10 cellular contexts compared by ENCODE assay signal in the genomic region with DNA sequence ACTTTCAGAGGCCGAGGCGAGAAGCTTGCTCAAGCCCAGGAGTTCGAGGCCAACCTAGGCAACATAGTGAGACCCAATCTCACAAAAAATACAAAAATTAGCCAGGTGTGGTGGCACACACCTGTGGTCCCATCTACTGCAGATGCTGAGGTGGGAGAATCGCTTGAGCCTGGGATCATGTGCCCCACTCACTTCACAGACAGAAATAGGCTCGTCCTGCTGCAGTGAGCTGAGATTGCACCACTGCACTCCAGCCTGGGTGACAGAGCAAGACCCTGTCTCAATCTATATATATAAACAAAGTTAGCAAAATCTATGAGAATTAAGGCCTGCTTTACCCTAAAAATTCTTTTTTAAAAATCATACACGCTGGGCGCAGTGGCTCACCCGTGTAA. TPM values are rescaled to one million over a fixed set of nuclear protein-coding genes. Genes with fewer than 3 reads are reported as not detected.
DNase-seq lines count a peak whose midpoint lies in the region; ATAC-seq and TF ChIP-seq lines count a peak whose summit lies in the region.
"Had no signal": no experiment of that assay in that cellular context is flagged by ENCODE, and none has a peak within 500 bp of the region (broad histone marks: within the 10 kb centered on the region; RNA-seq: fewer than 3 reads in every experiment).

No MANE protein-coding gene starts in this region.

- H3K9ac ChIP-seq in ES-I3 (ENCODE audit: low read depth, low read length): peak overlapping the region; percentile 31; the same call in 1 of the 2 replicates
- H3K9ac ChIP-seq in skeletal muscle satellite cell (ENCODE audit: low read depth, low read length): peak overlapping the region; percentile 67

- no peaks in the 10 kb centered on the region for H3K36me3 Mint-ChIP-seq in T-helper 17 cell (ENCODE audit: low read depth)
- H3K36me3 Mint-ChIP-seq: T-cell had no signal

- no peak overlapping the region for H3K4me3 ChIP-seq in skeletal muscle satellite cell (ENCODE audit: low read length)

- H3K27me3 Mint-ChIP-seq in T-helper 17 cell: no peaks in the 10 kb centered on the region

- H3K4me1 ChIP-seq in ES-I3 (ENCODE audit: insufficient read depth, low read length) (peaks cover 18% of the 10 kb centered on the region), foreskin keratinocyte (peaks cover 18% of the 10 kb centered on the region), skeletal muscle satellite cell (ENCODE audit: control insufficient read depth, insufficient read depth, low read length) (peaks cover 23% of the 10 kb centered on the region)

- peaks cover 9% of the 10 kb centered on the region for H3K4me1 Mint-ChIP-seq in T-helper 17 cell

- TF ChIP-seq CTCF in foreskin keratinocyte (conservative IDR thresholded peaks at IDR 0.05): no peak

- H3K27me3 ChIP-seq in foreskin keratinocyte: no peaks in the 10 kb centered on the region
- no peaks in the 10 kb centered on the region for H3K27me3 ChIP-seq in skeletal muscle satellite cell (ENCODE audit: control insufficient read depth, insufficient read depth, low read length)

- H3K9me3 ChIP-seq in ES-I3 (ENCODE audit: control insufficient read depth, insufficient read depth, low read length): no peaks in the 10 kb centered on the region
- H3K9me3 ChIP-seq in T-helper 17 cell (ENCODE audit: control insufficient read depth, low read length, poor library complexity, severe bottlenecking): no peaks in the 10 kb centered on the region
- no peaks in the 10 kb centered on the region for H3K9me3 ChIP-seq in skeletal muscle satellite cell (replicated peaks; ENCODE audit: low read length)

- H3K4me3 Mint-ChIP-seq in T-helper 17 cell: no peak overlapping the region

- no peak for DNase-seq in T-helper 17 cell
- no peak for DNase-seq in foreskin keratinocyte
- no peak for DNase-seq in NCI-H1417 (lab: John Stamatoyannopoulos, UW)
- DNase-seq in HPDE6-E6E7 (ENCODE audit: extremely low spot score): no peak
- no peak for DNase-seq in kidney tubule cell (ENCODE audit: low spot score)
- DNase-seq: NCI-H446 treated with DMSO at 0.1 percent for 48 hours, T-cell had no signal

- H3K27ac Mint-ChIP-seq in T-helper 17 cell: peak overlapping the region; percentile 63

- peak overlapping the region; percentile 95 for H3K27ac ChIP-seq in foreskin keratinocyte

- H3K36me3 ChIP-seq in ES-I3 (ENCODE audit: insufficient read depth, low read length) (no peaks in the 10 kb centered on the region), skeletal muscle satellite cell (ENCODE audit: insufficient read depth, low read length) (no peaks in the 10 kb centered on the region)

- peak overlapping the region; percentile 76 for H3K4me2 ChIP-seq in skeletal muscle satellite cell (ENCODE audit: low read length)

- ATAC-seq in T-helper 17 cell (no peak), foreskin keratinocyte (no peak), HG02840 (IDR thresholded peaks at IDR 0.05; ENCODE audit: low FRiP score, unreplicated experiment) (no peak)

RNA-seq across cellular contexts. Expression of a gene that starts 50.8 kb away (rescaled TPM):
- total RNA-seq in T-helper 17 cell (not detected), foreskin keratinocyte (not detected in 2 replicates)
- not detected in 2 replicates for polyA plus RNA-seq in foreskin keratinocyte
- total RNA-seq in skeletal muscle satellite cell (2012; rRNA removed): not detected in 2 replicates
- total RNA-seq: T-cell had no signal
